Comparison of ENCODE assay signal across 1 cellular context in the genomic region with DNA sequence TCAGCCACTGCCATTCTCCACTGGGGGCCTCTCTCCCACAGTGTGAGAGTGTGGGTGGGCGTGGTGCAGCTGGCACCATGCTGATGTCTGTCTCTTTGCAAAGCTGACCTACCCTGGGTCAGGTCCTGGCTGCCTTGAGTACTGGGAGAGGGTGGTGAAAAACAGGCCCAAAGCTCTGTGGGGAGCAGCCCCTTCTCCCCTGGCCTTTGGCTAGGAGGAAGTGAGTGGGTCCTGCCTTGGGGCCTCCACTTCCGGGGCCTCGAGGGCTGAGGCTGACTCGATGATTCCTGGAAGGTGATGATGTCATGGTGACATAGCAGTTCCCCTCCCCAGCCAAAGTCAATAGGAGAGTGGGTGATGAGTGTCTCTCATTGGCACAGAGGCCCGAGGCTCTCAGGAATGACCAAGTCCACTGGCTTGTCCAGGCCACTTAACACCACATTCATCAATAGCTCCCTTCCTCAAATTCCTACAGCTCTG.
TF ChIP-seq lines count a peak whose summit lies in the region.

No MANE protein-coding gene starts in this region.

TF ChIP-seq in SK-N-SH, 30 proteins besides CTCF, POLR2A, EP300 and RAD21 (continued from another document):
- 0 out of 2 replicates have a peak, but pooled peaks have one; percentile 22 for TF ChIP-seq GABPA (IDR thresholded peaks at IDR 0.05; ENCODE audit: low read depth)
TF ChIP-seq in SK-N-SH: peak in this region for 7.
